In genomic region chr17:38591759-38592241, GRCh38 we compare ENCODE assay signal across 8 cellular contexts. TPM values are rescaled to one million over a fixed set of nuclear protein-coding genes. Genes with fewer than 3 reads are reported as not detected.
DNase-seq lines count a peak whose midpoint lies in the region; ATAC-seq and TF ChIP-seq lines count a peak whose summit lies in the region.

No MANE protein-coding gene starts in this region.

- no peak overlapping the region for H3K4me3 Mint-ChIP-seq in activated CD4-positive, alpha-beta memory T cell treated with anti-CD3 and anti-CD28 coated beads for 36 hours

- H3K36me3 Mint-ChIP-seq in activated CD4-positive, alpha-beta memory T cell treated with anti-CD3 and anti-CD28 coated beads for 36 hours, result no peaks in the 10 kb centered on the region

- H3K27me3 Mint-ChIP-seq in activated CD4-positive, alpha-beta memory T cell treated with anti-CD3 and anti-CD28 coated beads for 36 hours, result peaks cover 78% of the 10 kb centered on the region

- H3K4me1 ChIP-seq in lower lobe of right lung, result peaks cover 14% of the 10 kb centered on the region

- DNase-seq in Caki2 (ENCODE audit: low read depth) (peak; percentile 72), LHCN-M2 (ENCODE audit: low read depth) (peak; percentile 44), lower lobe of right lung (peak; percentile 65), GM19238 (ENCODE audit: insufficient read length, low spot score) (no peak), NCI-H1930 (lab: John Stamatoyannopoulos, UW) (no peak)
- peak; percentile 19 for DNase-seq in activated CD4-positive, alpha-beta memory T cell treated with anti-CD3 and anti-CD28 coated beads for 36 hours
- no peak for DNase-seq in stimulated activated CD8-positive, alpha-beta memory T cell treated with anti-CD3 and anti-CD28 coated beads, Interleukin-4, amount 100 ng/mL, for 48 hours

- POLR2A ChIA-PET in activated CD4-positive, alpha-beta memory T cell treated with anti-CD3 and anti-CD28 coated beads for 36 hours (lab: Charles Lee), result no interaction called here

- H3K4me1 Mint-ChIP-seq in activated CD4-positive, alpha-beta memory T cell treated with anti-CD3 and anti-CD28 coated beads for 36 hours (ENCODE audit: low read depth), result peaks cover 22% of the 10 kb centered on the region

- no peaks in the 10 kb centered on the region for H3K36me3 ChIP-seq in lower lobe of right lung

- ATAC-seq in lower lobe of right lung (peak; percentile 74 to 81), GM21786 (IDR thresholded peaks at IDR 0.05; ENCODE audit: unreplicated experiment) (no peak)

- intact Hi-C loops in activated CD4-positive, alpha-beta memory T cell treated with anti-CD3 and anti-CD28 coated beads for 36 hours (cut with micrococcal nuclease), result no loop called here
- intact Hi-C loops in lower lobe of right lung (cut with DNase I), result no loop called here

- H3K9me3 Mint-ChIP-seq in activated CD4-positive, alpha-beta memory T cell treated with anti-CD3 and anti-CD28 coated beads for 36 hours, result no peaks in the 10 kb centered on the region

- H3K27ac Mint-ChIP-seq in activated CD4-positive, alpha-beta memory T cell treated with anti-CD3 and anti-CD28 coated beads for 36 hours, result no peak overlapping the region

- H3K4me3 ChIP-seq in lower lobe of right lung, result no peak overlapping the region

- in situ Hi-C loops in Caki2 (cut with HindIII; ENCODE audit: low pct_unique_long_range_greater_than_20kb, low sequenced_read_pairs), result no loop called here

- CTCF ChIA-PET in activated CD4-positive, alpha-beta memory T cell treated with anti-CD3 and anti-CD28 coated beads for 36 hours (lab: Charles Lee), result interaction anchor here (0.6 kb wide), 1 partner anchor 37 kb away, joined by 3 read pairs; no protein-coding TSS in a partner anchor

- no peaks in the 10 kb centered on the region for H3K9me3 ChIP-seq in lower lobe of right lung

- no peak for TF ChIP-seq CTCF in lower lobe of right lung (IDR thresholded peaks at IDR 0.05)

- H3K27me3 ChIP-seq in lower lobe of right lung (ENCODE audit: low read depth), result peaks cover 79% of the 10 kb centered on the region

- H3K27ac ChIP-seq in lower lobe of right lung, result no peak overlapping the region

RNA-seq across cellular contexts. Expression of gene SRCIN1, which starts 14.0 kb away (rescaled TPM):
- total RNA-seq in Caki2 (2014; rRNA removed; shearing (Covaris generic); ENCODE audit: low replicate concordance), result 2.3 and 5.5 TPM in 2 replicates
- total RNA-seq in LHCN-M2 (2014; rRNA removed), result not detected in 2 replicates
- 0.04 TPM for polyA plus RNA-seq in LHCN-M2 (2012)
- total RNA-seq in activated CD4-positive, alpha-beta memory T cell treated with anti-CD3 and anti-CD28 coated beads for 36 hours, result 1 to 10 TPM in 1 of 2 experiments, under 1 TPM in 1; 0.92 to 1.6 TPM
- 6.6 TPM for total RNA-seq in lower lobe of right lung

Comparison
In these comparisons a context has a peak if more than half of its experiments do, and no peak if none do; other contexts are left out.
1. DNase-seq: peak in Caki2 (single experiment), LHCN-M2 (single experiment), activated CD4-positive, alpha-beta memory T cell treated with anti-CD3 and anti-CD28 coated beads for 36 hours (single experiment) and lower lobe of right lung (single experiment); none in GM19238 (single experiment), NCI-H1930 (0 of 2) and stimulated activated CD8-positive, alpha-beta memory T cell treated with anti-CD3 and anti-CD28 coated beads, Interleukin-4, amount 100 ng/mL, for 48 hours (single experiment).